Comparison of ENCODE assay signal across 8 cellular contexts in genomic region chrX:47093248-47093647, GRCh38. TPM values are rescaled to one million over a fixed set of nuclear protein-coding genes. Genes with fewer than 3 reads are reported as not detected.
DNase-seq lines count a peak whose midpoint lies in the region; ATAC-seq, FAIRE-seq and TF ChIP-seq lines count a peak whose summit lies in the region.

No MANE protein-coding gene starts in this region.

- no peaks in the 10 kb centered on the region for H3K79me2 ChIP-seq in H1 (ENCODE audit: control insufficient read depth in 1 of 2, insufficient read depth in 2 of 2, low read length in 2 of 2)

- CTCF ChIA-PET in H1 (lab: Charles Lee; ENCODE audit: partially characterized antibody) = interaction anchor here (0.6 to 1.7 kb wide), 8 partner anchors 24 to 413 kb away, joined by 3 to 5 read pairs (median 3); partner anchors contain the start of gene JADE3

- no peak overlapping the region for H4K91ac ChIP-seq in H1 (replicated peaks; ENCODE audit: insufficient read length, low read length)

- no peak overlapping the region for H2BK15ac ChIP-seq in H1 (ENCODE audit: low read length)

- no peaks in the 10 kb centered on the region for H3K79me1 ChIP-seq in H1 (ENCODE audit: low read depth, low read length)

- H3K36me3 ChIP-seq in H1 (ENCODE audit: control insufficient read depth in 2 of 4, insufficient read depth in 4 of 4, low read length in 3 of 4) = no peaks in the 10 kb centered on the region

- H3K23me2 ChIP-seq in H1 (ENCODE audit: low read depth, low read length) = no peaks in the 10 kb centered on the region

- no peak overlapping the region for H3K9ac ChIP-seq in H1 (replicated peaks in 1 of 4; ENCODE audit: extremely low read depth in 1 of 4, low read depth in 3 of 4, low read length in 3 of 4)

- H3K4me3 ChIP-seq in H1 (ENCODE audit: extremely low read depth in 1 of 4, insufficient read depth in 2 of 4, low read depth in 3 of 4, low read length in 4 of 4) = no peak overlapping the region

- no peak; a peak in 1 of 4 replicates for TF ChIP-seq CTCF in H1 (IDR thresholded peaks at IDR 0.05; ENCODE audit: control extremely low read depth in 1 of 3, insufficient read depth in 1 of 3, low read depth in 1 of 3, low read length in 3 of 3)

- H3K56ac ChIP-seq in H1 (replicated peaks; ENCODE audit: insufficient read length, low read depth, low read length) = no peak overlapping the region

- no peak overlapping the region for H3K4ac ChIP-seq in H1 (replicated peaks; ENCODE audit: insufficient read length, low read depth, low read length)

- no peak overlapping the region for H3K23ac ChIP-seq in H1 (ENCODE audit: insufficient read length)

- ATAC-seq in HG03097 (IDR thresholded peaks at IDR 0.05; ENCODE audit: low FRiP score, unreplicated experiment) (no peak), HG03025 (IDR thresholded peaks at IDR 0.05; ENCODE audit: low FRiP score, unreplicated experiment) (no peak)

- no peak for TF ChIP-seq POLR2A in H1 (IDR thresholded peaks at IDR 0.05; ENCODE audit: control extremely low read depth in 1 of 2, low read depth in 2 of 2, low read length in 2 of 2)

- no peak overlapping the region for H3K18ac ChIP-seq in H1 (ENCODE audit: extremely low read depth, low read length)

- no peak overlapping the region for H2BK12ac ChIP-seq in H1 (ENCODE audit: low read depth, low read length)

- H4K8ac ChIP-seq in H1 (ENCODE audit: extremely low read depth, insufficient read depth, low read length) = no peak overlapping the region

- H3K9me3 ChIP-seq in H1 (ENCODE audit: insufficient read depth in 2 of 2, low read depth in 1 of 2, low read length in 1 of 2) = no peaks in the 10 kb centered on the region

- H3K14ac ChIP-seq in H1 (ENCODE audit: insufficient read length) = no peak overlapping the region

- H3K4me2 ChIP-seq in H1 (ENCODE audit: insufficient read depth in 1 of 2, low read depth in 2 of 2, low read length in 2 of 2) = no peak overlapping the region

- no peak overlapping the region for H2AK5ac ChIP-seq in H1 (ENCODE audit: low read depth, low read length)

- peak; percentile 45 to 53; a peak in 3 of 4 replicates for TF ChIP-seq RAD21 in H1 (IDR thresholded peaks at IDR 0.05 in 1 of 2, conservative IDR thresholded peaks at IDR 0.05 in 1 of 2; ENCODE audit: low read depth in 2 of 2, low read length in 2 of 2)

- H2BK20ac ChIP-seq in H1 (ENCODE audit: low read length) = no peak overlapping the region

- H3K4me1 ChIP-seq in H1 (replicated peaks in 1 of 4; ENCODE audit: control insufficient read depth in 3 of 4, insufficient read depth in 4 of 4, low read length in 3 of 4) = no peaks in the 10 kb centered on the region

- POLR2A ChIA-PET in H1 (lab: Charles Lee; ENCODE audit: partially characterized antibody) = interaction anchor here (1.1 kb wide), 1 partner anchor 34 kb away, joined by 3 read pairs; no protein-coding TSS in a partner anchor

- TF ChIP-seq EP300 in H1 (IDR thresholded peaks at IDR 0.05; ENCODE audit: borderline replicate concordance in 1 of 2, low read depth in 2 of 2, low read length in 2 of 2) = no peak

- FAIRE-seq in A204.1 (lab: Jason Lieb, UNC) = peak; percentile 99
- peak; percentile 98 for FAIRE-seq in G401.6 (lab: Jason Lieb, UNC)
- peak; percentile 19 for FAIRE-seq in H1 (lab: Jason Lieb, UNC)

- no peak overlapping the region for H4K5ac ChIP-seq in H1 (ENCODE audit: insufficient read length, low read depth, low read length)

- no peak overlapping the region for H2BK5ac ChIP-seq in H1 (ENCODE audit: low read depth, low read length)

- H2AFZ ChIP-seq in H1 (ENCODE audit: low read length) = no peak overlapping the region

- no peak overlapping the region for H3K27ac ChIP-seq in H1 (ENCODE audit: low read depth, low read length)

- H3K27me3 ChIP-seq in H1 (replicated peaks in 1 of 4; ENCODE audit: control insufficient read depth in 3 of 4, extremely low read depth in 1 of 4, insufficient read depth in 3 of 4, low read length in 3 of 4) = no peaks in the 10 kb centered on the region

- H4K20me1 ChIP-seq in H1 (replicated peaks in 1 of 2; ENCODE audit: control insufficient read depth in 1 of 2, insufficient read depth in 2 of 2, low read length in 2 of 2) = no peaks in the 10 kb centered on the region

- 76% methylated on average over 1 of the region's 1 CpG; no CpG with 5 or more reads in 1 of the 2 experiments for WGBS in H1 (ENCODE audit: extremely low coverage in 1 of 2, insufficient coverage in 1 of 2, insufficient read length in 1 of 2, insufficient replicate concordance in 2 of 2, low coverage in 1 of 2, low lambda C conversion rate in 2 of 2, missing lambda C conversion rate in 1 of 2), 2 experiments

- DNase-seq in NCI-H460 (ENCODE audit: extremely low read depth, low read depth) = peak; percentile 18
- DNase-seq in H1 (ENCODE audit: low read depth in 1 of 2, low spot score in 2 of 2) = no peak
- peak; percentile 13 for DNase-seq in renal cortical epithelial cell (ENCODE audit: low read depth)
- no peak for DNase-seq in HK-2 (ENCODE audit: unreplicated experiment)

- no peak overlapping the region for H2BK120ac ChIP-seq in H1 (replicated peaks; ENCODE audit: low read depth, low read length)

TF ChIP-seq in H1, 55 proteins besides CTCF, POLR2A, EP300 and RAD21:
- no peak for TF ChIP-seq SP4 (IDR thresholded peaks at IDR 0.05; ENCODE audit: low read length)
- TF ChIP-seq CHD1 (IDR thresholded peaks at IDR 0.05; ENCODE audit: low read depth, low read length) = no peak
- no peak for TF ChIP-seq TAF7 (optimal IDR thresholded peaks at IDR 0.05; ENCODE audit: borderline replicate concordance, low read depth, low read length)
- no peak for TF ChIP-seq SIX5 (IDR thresholded peaks at IDR 0.05; ENCODE audit: low read depth, low read length)
- no peak for TF ChIP-seq RXRA (IDR thresholded peaks at IDR 0.05; ENCODE audit: insufficient read depth, low read depth, low read length)
- no peak for TF ChIP-seq CBX5 (IDR thresholded peaks at IDR 0.05; ENCODE audit: low read depth, low read length)
- no peak for TF ChIP-seq SAP30 (IDR thresholded peaks at IDR 0.05; ENCODE audit: insufficient read depth, insufficient replicate concordance, low read length)
- no peak for TF ChIP-seq EZH2 (IDR thresholded peaks at IDR 0.05; ENCODE audit: low read depth, low read length, severe bottlenecking)
- TF ChIP-seq RNF2 (IDR thresholded peaks at IDR 0.05; ENCODE audit: borderline replicate concordance, low read depth, low read length, missing control alignments, poor library complexity, severe bottlenecking) = no peak
- no peak for TF ChIP-seq MAFK (IDR thresholded peaks at IDR 0.05; ENCODE audit: low read depth, low read length)
- TF ChIP-seq SUZ12 (IDR thresholded peaks at IDR 0.05; ENCODE audit: low read length) = no peak
- TF ChIP-seq BRCA1 (IDR thresholded peaks at IDR 0.05; ENCODE audit: low read depth, low read length) = no peak
- no peak for TF ChIP-seq HDAC2 (IDR thresholded peaks at IDR 0.05; ENCODE audit: borderline replicate concordance in 1 of 2, low read depth in 2 of 2, low read length in 2 of 2)
- TF ChIP-seq BACH1 (IDR thresholded peaks at IDR 0.05; ENCODE audit: low read length) = no peak
- no peak for TF ChIP-seq SP2 (IDR thresholded peaks at IDR 0.05; ENCODE audit: low read length)
- TF ChIP-seq, protein P1, sequence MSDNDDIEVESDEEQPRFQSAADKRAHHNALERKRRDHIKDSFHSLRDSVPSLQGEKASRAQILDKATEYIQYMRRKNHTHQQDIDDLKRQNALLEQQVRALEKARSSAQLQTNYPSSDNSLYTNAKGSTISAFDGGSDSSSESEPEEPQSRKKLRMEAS (IDR thresholded peaks at IDR 0.05) = no peak

RNA-seq across cellular contexts. Expression of gene RGN, which starts 15.0 kb away (rescaled TPM):
- not detected in 2 replicates for total RNA-seq in NCI-H460 (2014; rRNA removed; shearing (Covaris generic))
- polyA plus RNA-seq in NCI-H460 (2014; cell fraction: nucleus; rRNA removed) = not detected in 2 replicates
- total RNA-seq in H1 (2021; fragmentation: NEBNext Ultra II Directional; extraction: Animal tissue kit (Norgen Biotek cat#: 25700)) = 3.1 and 4.0 TPM in 2 replicates
- polyA plus RNA-seq in H1 (2011; rRNA removed) = 0.32 and 0.35 TPM in 2 replicates
- polyA plus RNA-seq in H1 (2011; cell fraction: cytosol; rRNA removed) = 0.59 TPM
- polyA plus RNA-seq in H1 (2011; cell fraction: nucleus; rRNA removed) = 0.27 TPM
- polyA plus RNA-seq in H1 (2012, experiment 1 of 2) = 0.52 to 1.9 TPM (median 0.89 TPM) in 4 replicates
- 1.1 TPM for polyA plus RNA-seq in H1 (2012, experiment 2 of 2)
- polyA plus RNA-seq in H1 (2013, experiment 1 of 2) = 4.0 TPM
- polyA plus RNA-seq in H1 (2013, experiment 2 of 2) = 3.1 TPM
- 0.28 and 0.29 TPM in 2 replicates for polyA minus RNA-seq in H1 (2011; rRNA and poly(A)+ RNA removed)
- polyA minus RNA-seq in H1 (2011; cell fraction: cytosol; rRNA and poly(A)+ RNA removed) = not detected
- 0.60 TPM for polyA minus RNA-seq in H1 (2011; cell fraction: nucleus; rRNA and poly(A)+ RNA removed)
- 1.6 and 1.7 TPM in 2 replicates for total RNA-seq in renal cortical epithelial cell

RNA-seq across cellular contexts. Expression of gene NDUFB11, which starts 51.3 kb away (rescaled TPM):
- total RNA-seq in NCI-H460 (2014; rRNA removed; shearing (Covaris generic)) = 154 and 182 TPM in 2 replicates
- 73.8 and 118 TPM in 2 replicates for polyA plus RNA-seq in NCI-H460 (2014; cell fraction: nucleus; rRNA removed)
- 120 and 127 TPM in 2 replicates for total RNA-seq in H1 (2021; fragmentation: NEBNext Ultra II Directional; extraction: Animal tissue kit (Norgen Biotek cat#: 25700))
- polyA plus RNA-seq in H1 (2011; rRNA removed) = 131 and 178 TPM in 2 replicates
- 113 TPM for polyA plus RNA-seq in H1 (2011; cell fraction: cytosol; rRNA removed)
- 103 TPM for polyA plus RNA-seq in H1 (2011; cell fraction: nucleus; rRNA removed)
- 87.9 to 121 TPM (median 120 TPM) in 4 replicates for polyA plus RNA-seq in H1 (2012, experiment 1 of 2)
- polyA plus RNA-seq in H1 (2012, experiment 2 of 2) = 95.2 TPM
- 120 TPM for polyA plus RNA-seq in H1 (2013, experiment 1 of 2)
- polyA plus RNA-seq in H1 (2013, experiment 2 of 2) = 139 TPM
- 56.4 and 66.3 TPM in 2 replicates for polyA minus RNA-seq in H1 (2011; rRNA and poly(A)+ RNA removed)
- 26.3 TPM for polyA minus RNA-seq in H1 (2011; cell fraction: cytosol; rRNA and poly(A)+ RNA removed)
- polyA minus RNA-seq in H1 (2011; cell fraction: nucleus; rRNA and poly(A)+ RNA removed) = 38.8 TPM
- total RNA-seq in renal cortical epithelial cell = 35.3 and 44.1 TPM in 2 replicates

RNA-seq across cellular contexts. Expression of gene RBM10, which starts 51.8 kb away (rescaled TPM):
- total RNA-seq in NCI-H460 (2014; rRNA removed; shearing (Covaris generic)) = 28.1 and 30.3 TPM in 2 replicates
- 45.1 and 58.9 TPM in 2 replicates for polyA plus RNA-seq in NCI-H460 (2014; cell fraction: nucleus; rRNA removed)
- total RNA-seq in H1 (2021; fragmentation: NEBNext Ultra II Directional; extraction: Animal tissue kit (Norgen Biotek cat#: 25700)) = 64.0 and 69.8 TPM in 2 replicates
- 35.7 and 60.8 TPM in 2 replicates for polyA plus RNA-seq in H1 (2011; rRNA removed)
- polyA plus RNA-seq in H1 (2011; cell fraction: cytosol; rRNA removed) = 42.0 TPM
- polyA plus RNA-seq in H1 (2011; cell fraction: nucleus; rRNA removed) = 83.4 TPM
- polyA plus RNA-seq in H1 (2012, experiment 1 of 2) = 34.4 to 65.4 TPM (median 57.5 TPM) in 4 replicates
- polyA plus RNA-seq in H1 (2012, experiment 2 of 2) = 35.6 TPM
- polyA plus RNA-seq in H1 (2013, experiment 1 of 2) = 42.9 TPM
- polyA plus RNA-seq in H1 (2013, experiment 2 of 2) = 41.4 TPM
- polyA minus RNA-seq in H1 (2011; rRNA and poly(A)+ RNA removed) = 26.5 and 36.4 TPM in 2 replicates
- polyA minus RNA-seq in H1 (2011; cell fraction: cytosol; rRNA and poly(A)+ RNA removed) = 48.5 TPM
- polyA minus RNA-seq in H1 (2011; cell fraction: nucleus; rRNA and poly(A)+ RNA removed) = 25.3 TPM
- 44.5 and 50.2 TPM in 2 replicates for total RNA-seq in renal cortical epithelial cell

Comparison
In these comparisons a context has a peak if more than half of its experiments do, and no peak if none do; other contexts are left out.
1. DNase-seq: peak in NCI-H460 (single experiment) and renal cortical epithelial cell (single experiment); none in H1 (0 of 2) and HK-2 (single experiment).